In genomic region chr2:222306393-222307137, GRCh38 we compare ENCODE assay signal across 10 cellular contexts. TPM values are rescaled to one million over a fixed set of nuclear protein-coding genes. Genes with fewer than 3 reads are reported as not detected.
A peak's percentile ranks its signal among the peaks of the same experiment; 100 is the strongest.
DNase-seq lines count a peak whose midpoint lies in the region; ATAC-seq and TF ChIP-seq lines count a peak whose summit lies in the region.
"Had no signal": no experiment of that assay in that cellular context is flagged by ENCODE, and none has a peak within 500 bp of the region (broad histone marks: within the 10 kb centered on the region; RNA-seq: fewer than 3 reads in every experiment).

No MANE protein-coding gene starts in this region.

- no peak overlapping the region for H3K27ac ChIP-seq in naive thymus-derived CD4-positive, alpha-beta T cell (ENCODE audit: low read depth, low read length)

- H3K9me3 ChIP-seq in naive thymus-derived CD4-positive, alpha-beta T cell (ENCODE audit: control insufficient read depth in 2 of 3, low read length in 3 of 3), result no peaks in the 10 kb centered on the region

- peaks cover 17 to 20% of the 10 kb centered on the region in 2 donors for H3K4me1 Mint-ChIP-seq in natural killer cell
- peaks cover 12 to 20% of the 10 kb centered on the region in 2 donors for H3K4me1 Mint-ChIP-seq in natural killer cell treated with Interleukin-12 subunit alpha and Interleukin-12 subunit beta and Interleukin-15 and Interleukin-18, amount 100 ng/mL, for 72 hours (ENCODE audit: low read depth in 2 of 2)
- peaks cover 29 to 50% (median 37%) of the 10 kb centered on the region in 7 donors for H3K4me1 Mint-ChIP-seq in naive thymus-derived CD4-positive, alpha-beta T cell

- no peaks in the 10 kb centered on the region for H3K36me3 ChIP-seq in naive thymus-derived CD4-positive, alpha-beta T cell (ENCODE audit: control insufficient read depth in 2 of 3, insufficient read depth in 3 of 3, low read length in 3 of 3)

- ATAC-seq in natural killer cell (no peak), GM18870 (IDR thresholded peaks at IDR 0.05; ENCODE audit: unreplicated experiment) (no peak), HG02763 (IDR thresholded peaks at IDR 0.05; ENCODE audit: unreplicated experiment) (no peak)
- ATAC-seq in natural killer cell treated with Interleukin-12 subunit alpha and Interleukin-12 subunit beta and Interleukin-15 and Interleukin-18, amount 100 ng/mL, for 72 hours, result no peak
- ATAC-seq in naive thymus-derived CD4-positive, alpha-beta T cell, result no peak

- peak overlapping the region; percentile 49 for H3K4me3 Mint-ChIP-seq in natural killer cell
- H3K4me3 Mint-ChIP-seq in natural killer cell treated with Interleukin-12 subunit alpha and Interleukin-12 subunit beta and Interleukin-15 and Interleukin-18, amount 100 ng/mL, for 72 hours, result no peak overlapping the region
- peak overlapping the region; percentile 9 to 88 (median 61) for H3K4me3 Mint-ChIP-seq in naive thymus-derived CD4-positive, alpha-beta T cell

- H3K27me3 Mint-ChIP-seq in natural killer cell (ENCODE audit: low read depth in 2 of 2), result peaks cover 85 to 98% of the 10 kb centered on the region in 2 donors
- H3K27me3 Mint-ChIP-seq in natural killer cell treated with Interleukin-12 subunit alpha and Interleukin-12 subunit beta and Interleukin-15 and Interleukin-18, amount 100 ng/mL, for 72 hours, result peaks cover 73 to 94% of the 10 kb centered on the region in 2 donors
- H3K27me3 Mint-ChIP-seq in naive thymus-derived CD4-positive, alpha-beta T cell, result peaks cover 94 to 99% (median 94%) of the 10 kb centered on the region in 5 donors

- H3K36me3 Mint-ChIP-seq in natural killer cell, result peaks cover 17% of the 10 kb centered on the region
- H3K36me3 Mint-ChIP-seq in natural killer cell treated with Interleukin-12 subunit alpha and Interleukin-12 subunit beta and Interleukin-15 and Interleukin-18, amount 100 ng/mL, for 72 hours, result peaks cover 10% of the 10 kb centered on the region
- peaks cover 0 to 23% (median 7%) of the 10 kb centered on the region in 5 donors for H3K36me3 Mint-ChIP-seq in naive thymus-derived CD4-positive, alpha-beta T cell

- H3K27ac Mint-ChIP-seq in natural killer cell, result no peak overlapping the region
- no peak overlapping the region for H3K27ac Mint-ChIP-seq in natural killer cell treated with Interleukin-12 subunit alpha and Interleukin-12 subunit beta and Interleukin-15 and Interleukin-18, amount 100 ng/mL, for 72 hours
- peak overlapping the region in 1 of 9 donors; percentile 52 for H3K27ac Mint-ChIP-seq in naive thymus-derived CD4-positive, alpha-beta T cell

- peak overlapping the region; percentile 41 to 54 for H3K4me3 ChIP-seq in cardiac fibroblast (replicated peaks in 1 of 2; ENCODE audit: low read depth in 2 of 2, low read length in 2 of 2)
- H3K4me3 ChIP-seq in naive thymus-derived CD4-positive, alpha-beta T cell (ENCODE audit: low read length), result peak overlapping the region; percentile 43

- peaks cover 0 to 12% of the 10 kb centered on the region in 2 donors for H3K4me1 ChIP-seq in naive thymus-derived CD4-positive, alpha-beta T cell (ENCODE audit: control insufficient read depth in 2 of 2, insufficient read depth in 2 of 2, low read length in 2 of 2)

- DNase-seq in natural killer cell, result no peak
- no peak for DNase-seq in natural killer cell treated with Interleukin-12 subunit alpha and Interleukin-12 subunit beta and Interleukin-15 and Interleukin-18, amount 100 ng/mL, for 72 hours (ENCODE audit: low spot score)
- no peak for DNase-seq in cardiac fibroblast (ENCODE audit: low read depth in 2 of 2)
- no peak for DNase-seq in naive thymus-derived CD4-positive, alpha-beta T cell
- no peak for DNase-seq in stimulated activated CD4-positive, alpha-beta T cell treated with anti-CD3 and anti-CD28 coated beads, Interleukin-4, amount 100 ng/mL, for 24 hours
- DNase-seq in T1000 (lab: John Stamatoyannopoulos, UW), result no peak
- DNase-seq: effector CD4-positive, alpha-beta T cell; stimulated activated CD4-positive, alpha-beta T cell treated with anti-CD3 and anti-CD28 coated beads, Interleukin-2, amount 100 ng/mL, for 48 hours had no signal

- CTCF ChIA-PET in naive thymus-derived CD4-positive, alpha-beta T cell (lab: Charles Lee), result interaction anchor here (0.6 kb wide), 1 partner anchor 11 kb away, joined by 3 read pairs; no protein-coding TSS in a partner anchor

- no peak for TF ChIP-seq CTCF in natural killer cell (IDR thresholded peaks at IDR 0.05)
- no peak for TF ChIP-seq CTCF in cardiac fibroblast (IDR thresholded peaks at IDR 0.05; ENCODE audit: low read depth, low read length)

- POLR2A ChIA-PET in naive thymus-derived CD4-positive, alpha-beta T cell (lab: Charles Lee), result no interaction called here

- peaks cover 10 to 41% of the 10 kb centered on the region in 2 donors for H3K27me3 ChIP-seq in naive thymus-derived CD4-positive, alpha-beta T cell (ENCODE audit: control insufficient read depth in 2 of 2, insufficient read depth in 2 of 2, low read length in 2 of 2)

- peaks cover 4 to 6% of the 10 kb centered on the region in 2 donors for H3K9me3 Mint-ChIP-seq in natural killer cell
- H3K9me3 Mint-ChIP-seq in natural killer cell treated with Interleukin-12 subunit alpha and Interleukin-12 subunit beta and Interleukin-15 and Interleukin-18, amount 100 ng/mL, for 72 hours, result peaks cover 7% of the 10 kb centered on the region
- peaks cover 4 to 29% (median 10%) of the 10 kb centered on the region in 11 donors for H3K9me3 Mint-ChIP-seq in naive thymus-derived CD4-positive, alpha-beta T cell

- intact Hi-C loops in natural killer cell (cut with micrococcal nuclease), result no loop called here
- intact Hi-C loops in naive thymus-derived CD4-positive, alpha-beta T cell (cut with micrococcal nuclease), result no loop called here

RNA-seq across cellular contexts. Expression of gene PAX3, which starts 7.8 kb away (rescaled TPM):
- total RNA-seq in natural killer cell, result not detected
- not detected for total RNA-seq in natural killer cell treated with Interleukin-12 subunit alpha and Interleukin-12 subunit beta and Interleukin-15 and Interleukin-18, amount 100 ng/mL, for 72 hours
- total RNA-seq in naive thymus-derived CD4-positive, alpha-beta T cell, result not detected
- polyA plus RNA-seq in naive thymus-derived CD4-positive, alpha-beta T cell, result not detected
